ENCODE assay signal across 8 cellular contexts in genomic region chr3:196501316-196502064, GRCh38. TPM values are rescaled to one million over a fixed set of nuclear protein-coding genes. Genes with fewer than 3 reads are reported as not detected.
DNase-seq lines count a peak whose midpoint lies in the region; ATAC-seq and TF ChIP-seq lines count a peak whose summit lies in the region.

No MANE protein-coding gene starts in this region.

- H3K4ac ChIP-seq in mesenchymal stem cell (ENCODE audit: low read depth in 1 of 2, low read length in 2 of 2) = no peak overlapping the region

- H3K14ac ChIP-seq in mesenchymal stem cell (ENCODE audit: low read length in 2 of 2) = no peak overlapping the region

- no peak overlapping the region for H3K23ac ChIP-seq in mesenchymal stem cell (ENCODE audit: low read length in 2 of 2)

- H4K91ac ChIP-seq in mesenchymal stem cell (ENCODE audit: low read length) = no peak overlapping the region

- H2AK5ac ChIP-seq in mesenchymal stem cell (ENCODE audit: low read length, severe bottlenecking) = no peak overlapping the region

- no peaks in the 10 kb centered on the region for H3K9me2 ChIP-seq in Loucy (replicated peaks; ENCODE audit: low read depth, low read length)

- TF ChIP-seq CTCF in Loucy (conservative IDR thresholded peaks at IDR 0.05; ENCODE audit: low read length) (no peak), astrocyte of the spinal cord (IDR thresholded peaks at IDR 0.05; ENCODE audit: low read depth, low read length) (no peak)

- H3K4me2 ChIP-seq in Loucy (ENCODE audit: low read depth, low read length, poor library complexity, severe bottlenecking) (peak overlapping the region; percentile 95), mesenchymal stem cell (ENCODE audit: low read length, poor library complexity, severe bottlenecking) (peak overlapping the region; percentile 83)

- no peak overlapping the region for H3K27ac ChIP-seq in mesenchymal stem cell (ENCODE audit: low read length, poor library complexity, severe bottlenecking)

- no peak for ATAC-seq in HG03460 (IDR thresholded peaks at IDR 0.05; ENCODE audit: unreplicated experiment)

- H3K27me3 ChIP-seq in Loucy (ENCODE audit: insufficient read depth, low read length, poor library complexity, severe bottlenecking) = peaks cover 55% of the 10 kb centered on the region
- H3K27me3 ChIP-seq in mesenchymal stem cell (ENCODE audit: control insufficient read depth in 1 of 2, insufficient read depth in 1 of 2, low read length in 2 of 2) = no peaks in the 10 kb centered on the region

- H2AFZ ChIP-seq in Loucy (ENCODE audit: low read length) = no peak overlapping the region
- no peak overlapping the region for H2AFZ ChIP-seq in mesenchymal stem cell (ENCODE audit: low read depth, low read length)

- no peak overlapping the region for H4K8ac ChIP-seq in mesenchymal stem cell (ENCODE audit: low read length)

- H3F3A ChIP-seq in Loucy (ENCODE audit: low read depth) = peaks cover 6% of the 10 kb centered on the region; the same call in 1 of the 2 replicates

- H3K4me1 ChIP-seq in Loucy (ENCODE audit: insufficient read depth, low read length, poor library complexity, severe bottlenecking) (peaks cover 12% of the 10 kb centered on the region), mesenchymal stem cell (ENCODE audit: control insufficient read depth, insufficient read depth, low read depth, low read length) (peaks cover 2% of the 10 kb centered on the region)

- peaks cover 64% of the 10 kb centered on the region for H4K20me1 ChIP-seq in Loucy (ENCODE audit: insufficient read depth, low read length, poor library complexity, severe bottlenecking)

- no peaks in the 10 kb centered on the region for H3K79me1 ChIP-seq in mesenchymal stem cell (replicated peaks; ENCODE audit: low read length, poor library complexity, severe bottlenecking)

- H3K9me3 ChIP-seq in Loucy (ENCODE audit: insufficient read depth, low read depth, low read length) (peaks cover 2% of the 10 kb centered on the region; the same call in 1 of the 2 replicates), mesenchymal stem cell (ENCODE audit: control insufficient read depth, low read length) (no peaks in the 10 kb centered on the region)

- no peak overlapping the region for H2BK12ac ChIP-seq in mesenchymal stem cell (ENCODE audit: low read length in 2 of 2)

- peak overlapping the region; percentile 88 for H3K4me3 ChIP-seq in Loucy (ENCODE audit: low read length, poor library complexity, severe bottlenecking)
- peak overlapping the region; percentile 96 for H3K4me3 ChIP-seq in astrocyte of the spinal cord (ENCODE audit: low read depth, low read length)
- peak overlapping the region; percentile 54 to 89 for H3K4me3 ChIP-seq in mesenchymal stem cell (ENCODE audit: insufficient read depth in 1 of 2, low read depth in 1 of 2, low read length in 2 of 2)

- 4% methylated on average over 5 of the region's 14 CpGs for WGBS in mesenchymal stem cell

- H3K36me3 ChIP-seq in Loucy (ENCODE audit: insufficient read depth, low read length) (peaks cover 55% of the 10 kb centered on the region), mesenchymal stem cell (ENCODE audit: control insufficient read depth in 1 of 2, insufficient read depth in 2 of 2, low read depth in 1 of 2, low read length in 2 of 2) (peaks cover 0 to 8% of the 10 kb centered on the region in 2 experiments)

- peak overlapping the region; percentile 99 for H3K9ac ChIP-seq in Loucy (ENCODE audit: low read depth, low read length, poor library complexity, severe bottlenecking)
- peak overlapping the region; percentile 95 for H3K9ac ChIP-seq in mesenchymal stem cell (ENCODE audit: low read length)

- no peak overlapping the region for H2BK120ac ChIP-seq in mesenchymal stem cell (ENCODE audit: low read depth, low read length)

- peaks cover 96% of the 10 kb centered on the region for H3K79me2 ChIP-seq in Loucy (ENCODE audit: insufficient read depth, low read length)

- no peak overlapping the region for H2BK5ac ChIP-seq in mesenchymal stem cell (ENCODE audit: low read depth, low read length, poor library complexity, severe bottlenecking)

- H3K18ac ChIP-seq in mesenchymal stem cell (ENCODE audit: low read depth in 1 of 2, low read length in 2 of 2) = peak overlapping the region in 1 of 2 experiments; percentile 50

- peak; percentile 66 for DNase-seq in DMS 273 (lab: John Stamatoyannopoulos, UW; ENCODE audit: unreplicated experiment)
- DNase-seq in DMS 273 treated with DMSO at 0.1 percent for 48 hours (lab: John Stamatoyannopoulos, UW) = no peak
- DNase-seq in astrocyte of the spinal cord (ENCODE audit: low read depth, low spot score) = peak; percentile 44
- peak; percentile 71 for DNase-seq in mesenchymal stem cell
- DNase-seq in KBM-7 = no peak
- DNase-seq in epidermal melanocyte (ENCODE audit: insufficient read length, low spot score) = no peak

- no peak overlapping the region for H2BK15ac ChIP-seq in mesenchymal stem cell (ENCODE audit: low read depth, poor library complexity, severe bottlenecking)

- in situ Hi-C loops in astrocyte of the spinal cord (cut with HindIII; ENCODE audit: low sequenced_read_pairs) (no loop called here), KBM-7 (cut with MboI; ENCODE audit: low pct_unique_long_range_greater_than_20kb, low sequenced_read_pairs) (loop anchor here (25.0 kb wide), 1 partner anchor 464 kb away; no protein-coding TSS in a partner anchor)

RNA-seq across cellular contexts. Expression of gene RNF168, which starts 2.1 kb away (rescaled TPM):
- polyA plus RNA-seq in mesenchymal stem cell (2013, experiment 1 of 2) = 14.6 TPM
- polyA plus RNA-seq in mesenchymal stem cell (2013, experiment 2 of 2) = 14.1 TPM

RNA-seq across cellular contexts. Expression of gene SMCO1, which starts 13.7 kb away (rescaled TPM):
- not detected for polyA plus RNA-seq in mesenchymal stem cell (2013, experiment 1 of 2)
- not detected for polyA plus RNA-seq in mesenchymal stem cell (2013, experiment 2 of 2)

Comparison
In these comparisons a context has a peak if more than half of its experiments do, and no peak if none do; other contexts are left out.
1. DNase-seq: peak in DMS 273 (single experiment), astrocyte of the spinal cord (single experiment) and mesenchymal stem cell (single experiment); none in DMS 273 treated with DMSO at 0.1 percent for 48 hours (single experiment), KBM-7 (single experiment) and epidermal melanocyte (single experiment).
2. Peak in every context shown above with its lines, with median percentiles within 50 percentile points of each other: H3K4me3 ChIP-seq.